1 cellular context compared by ENCODE assay signal in the genomic region with DNA sequence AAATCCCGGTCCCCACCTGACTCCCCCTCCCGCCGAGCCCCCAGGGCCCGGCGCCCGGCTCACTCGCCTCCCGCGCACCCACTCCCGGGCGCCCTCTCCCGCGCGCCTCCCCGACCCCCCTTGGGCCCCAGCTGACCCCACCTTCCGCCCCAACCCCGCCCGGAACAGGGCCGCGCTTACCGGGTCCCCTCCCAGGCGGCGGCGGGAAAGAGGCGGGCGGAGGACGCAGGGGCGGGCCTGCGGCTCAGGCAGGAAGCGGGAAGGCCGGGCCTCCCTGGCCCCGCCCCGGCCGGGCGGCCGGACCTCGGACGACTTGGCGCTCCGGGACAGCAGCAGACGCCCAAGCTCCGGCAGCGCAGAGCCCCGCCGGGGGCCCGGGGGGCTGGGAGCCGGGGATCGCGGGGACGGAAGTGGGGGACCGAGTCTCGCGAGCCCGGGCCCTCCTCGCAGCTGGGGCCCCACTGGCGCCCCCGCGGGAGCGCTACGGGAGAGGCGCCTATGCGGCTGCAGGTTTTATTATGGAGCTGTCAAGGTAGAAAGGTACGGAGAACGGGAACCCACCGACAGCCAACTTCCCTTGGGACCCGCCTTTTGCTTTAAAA.
TF ChIP-seq lines count a peak whose summit lies in the region.

TSS of gene SLC41A3 (minus strand) at position 212 of the 602 bp plus-strand sequence. CDS start 15,905 bp downstream, outside the sequence.

TF ChIP-seq in K562, 482 proteins besides CTCF, POLR2A, EP300 and RAD21 (continued from another document):
- no peak for TF ChIP-seq ZBTB40 (IDR thresholded peaks at IDR 0.05)
- no peak for TF ChIP-seq ZBTB40 (CRISPR knock-in tag; IDR thresholded peaks at IDR 0.05)
- TF ChIP-seq HNRNPH1 (optimal IDR thresholded peaks at IDR 0.05; ENCODE audit: low read depth, low read length) = no peak
- TF ChIP-seq, protein P1, sequence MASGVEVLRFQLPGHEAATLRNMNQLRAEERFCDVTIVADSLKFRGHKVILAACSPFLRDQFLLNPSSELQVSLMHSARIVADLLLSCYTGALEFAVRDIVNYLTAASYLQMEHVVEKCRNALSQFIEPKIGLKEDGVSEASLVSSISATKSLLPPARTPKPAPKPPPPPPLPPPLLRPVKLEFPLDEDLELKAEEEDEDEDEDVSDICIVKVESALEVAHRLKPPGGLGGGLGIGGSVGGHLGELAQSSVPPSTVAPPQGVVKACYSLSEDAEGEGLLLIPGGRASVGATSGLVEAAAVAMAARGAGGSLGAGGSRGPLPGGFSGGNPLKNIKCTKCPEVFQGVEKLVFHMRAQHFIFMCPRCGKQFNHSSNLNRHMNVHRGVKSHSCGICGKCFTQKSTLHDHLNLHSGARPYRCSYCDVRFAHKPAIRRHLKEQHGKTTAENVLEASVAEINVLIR (CRISPR knock-in tag; IDR thresholded peaks at IDR 0.05) = no peak
- no peak for TF ChIP-seq HDAC3 (IDR thresholded peaks at IDR 0.05; ENCODE audit: borderline replicate concordance, partially characterized antibody)
- TF ChIP-seq, protein P2, sequence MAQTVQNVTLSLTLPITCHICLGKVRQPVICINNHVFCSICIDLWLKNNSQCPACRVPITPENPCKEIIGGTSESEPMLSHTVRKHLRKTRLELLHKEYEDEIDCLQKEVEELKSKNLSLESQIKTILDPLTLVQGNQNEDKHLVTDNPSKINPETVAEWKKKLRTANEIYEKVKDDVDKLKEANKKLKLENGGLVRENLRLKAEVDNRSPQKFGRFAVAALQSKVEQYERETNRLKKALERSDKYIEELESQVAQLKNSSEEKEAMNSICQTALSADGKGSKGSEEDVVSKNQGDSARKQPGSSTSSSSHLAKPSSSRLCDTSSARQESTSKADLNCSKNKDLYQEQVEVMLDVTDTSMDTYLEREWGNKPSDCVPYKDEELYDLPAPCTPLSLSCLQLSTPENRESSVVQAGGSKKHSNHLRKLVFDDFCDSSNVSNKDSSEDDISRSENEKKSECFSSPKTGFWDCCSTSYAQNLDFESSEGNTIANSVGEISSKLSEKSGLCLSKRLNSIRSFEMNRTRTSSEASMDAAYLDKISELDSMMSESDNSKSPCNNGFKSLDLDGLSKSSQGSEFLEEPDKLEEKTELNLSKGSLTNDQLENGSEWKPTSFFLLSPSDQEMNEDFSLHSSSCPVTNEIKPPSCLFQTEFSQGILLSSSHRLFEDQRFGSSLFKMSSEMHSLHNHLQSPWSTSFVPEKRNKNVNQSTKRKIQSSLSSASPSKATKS (CRISPR knock-in tag; IDR thresholded peaks at IDR 0.05) = no peak
- TF ChIP-seq RBM34 (IDR thresholded peaks at IDR 0.05; ENCODE audit: borderline replicate concordance, insufficient read depth, low read length) = no peak
- no peak for TF ChIP-seq NR2F6 (CRISPR knock-in tag; IDR thresholded peaks at IDR 0.05)
- TF ChIP-seq FOS (IDR thresholded peaks at IDR 0.05; ENCODE audit: extremely low read depth, insufficient read length) = no peak
- TF ChIP-seq ZFP36 (IDR thresholded peaks at IDR 0.05; ENCODE audit: low read depth, low read length, partially characterized antibody) = no peak
- TF ChIP-seq PCBP1 (IDR thresholded peaks at IDR 0.05; ENCODE audit: low read depth, low read length, poor library complexity, severe bottlenecking) = peak; percentile 51
- TF ChIP-seq ARID3A (IDR thresholded peaks at IDR 0.05; ENCODE audit: borderline replicate concordance, low read depth, low read length) = no peak
- no peak for TF ChIP-seq ZNF280A (IDR thresholded peaks at IDR 0.05; ENCODE audit: low read depth, partially characterized antibody)
- TF ChIP-seq POLR2AphosphoS5 (IDR thresholded peaks at IDR 0.05; ENCODE audit: control insufficient read depth, insufficient read depth, low read depth, low read length) = no peak
- TF ChIP-seq KDM4B (IDR thresholded peaks at IDR 0.05; ENCODE audit: borderline replicate concordance in 2 of 2, low read depth in 1 of 2) = no peak
- no peak for TF ChIP-seq ZNF511 (CRISPR knock-in tag; IDR thresholded peaks at IDR 0.05)
